8 cellular contexts compared by ENCODE assay signal in genomic region chr20:25142435-25142834, GRCh38.
"Had no signal": no experiment of that assay in that cellular context is flagged by ENCODE, and none has a peak within 500 bp of the region (broad histone marks: within the 10 kb centered on the region; RNA-seq: fewer than 3 reads in every experiment).

No MANE protein-coding gene starts in this region.

- H3K4me1 Mint-ChIP-seq: GM23338 had no signal

- H3K27ac Mint-ChIP-seq: GM23338, HFFc6 had no signal

- H3K9ac ChIP-seq: GM23248 had no signal

- H3K9me3 ChIP-seq: HAP-1 had no signal

- DNase-seq: GM23248, GOT3, H7, HCEC 1CT, HFFc6 had no signal

- H3K36me3 ChIP-seq: HAP-1 had no signal

- H3K4me1 ChIP-seq: HAP-1 had no signal

- H2AFZ ChIP-seq: GM23248, GM23338 had no signal

- H3K27ac ChIP-seq: GM23248 had no signal

- H3K4me3 ChIP-seq: GM23248, GM23338, HAP-1 had no signal

- H3K4me2 ChIP-seq: GM23338 had no signal

- H3K9me3 Mint-ChIP-seq: GM23338, HFFc6 had no signal

- H3K4me3 Mint-ChIP-seq: GM23338, HFFc6 had no signal

- ATAC-seq: GM23338, HCT116 had no signal
